In the genomic region with DNA sequence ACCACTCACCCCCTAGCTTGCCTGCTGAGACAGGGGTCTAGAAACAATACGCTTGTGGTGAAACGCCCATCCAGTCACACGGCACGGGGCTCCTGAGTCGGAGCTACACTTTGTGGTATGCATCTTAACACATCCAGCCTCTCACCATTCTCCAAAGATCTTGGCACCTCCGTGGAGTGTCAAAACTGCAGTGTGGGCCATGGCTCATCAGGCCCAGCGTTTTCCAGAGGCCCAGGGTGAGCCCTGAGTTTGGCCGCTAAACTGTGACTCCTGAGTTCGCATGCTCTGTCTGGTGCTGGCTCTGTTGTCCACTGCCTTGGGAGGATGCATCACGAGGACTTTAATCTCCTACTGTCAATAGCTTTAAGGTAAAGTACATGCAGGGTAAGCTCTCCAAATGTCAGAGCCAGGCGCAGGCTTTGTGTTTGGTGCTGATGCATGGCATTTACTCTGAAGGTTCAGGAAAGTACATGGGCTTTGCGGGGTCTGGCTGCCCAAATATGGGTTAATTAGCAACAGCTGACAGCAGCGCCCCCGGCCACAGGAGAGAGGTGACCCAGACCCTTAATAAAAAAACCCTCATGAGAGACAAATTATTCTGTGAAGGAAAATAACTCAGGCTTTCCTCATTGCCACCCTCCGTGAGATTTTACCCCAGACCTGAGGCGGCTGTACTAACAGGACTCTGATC, we compare ENCODE assay signal across 30 cellular contexts.
DNase-seq lines count a peak whose midpoint lies in the region; ATAC-seq and TF ChIP-seq lines count a peak whose summit lies in the region.
"Had no signal": no experiment of that assay in that cellular context is flagged by ENCODE, and none has a peak within 500 bp of the region (broad histone marks: within the 10 kb centered on the region; RNA-seq: fewer than 3 reads in every experiment).

No MANE protein-coding gene starts in this region.

- H3K9me3 ChIP-seq in BE2C (no peaks in the 10 kb centered on the region), OCI-LY3 (ENCODE audit: insufficient read depth, low read length) (no peaks in the 10 kb centered on the region), heart right ventricle (no peaks in the 10 kb centered on the region), neural progenitor cell (ENCODE audit: low read depth) (no peaks in the 10 kb centered on the region), thyroid gland (no peaks in the 10 kb centered on the region)
- H3K9me3 ChIP-seq: BLaER1 treated with 17β-estradiol and CSF1 and Interleukin-3, amounts not matched to agents 10 nM and 100 nM; gastrocnemius medialis; sigmoid colon; SJSA1; tibial nerve had no signal

- H3K36me3 ChIP-seq in BE2C (peaks cover 46% of the 10 kb centered on the region), OCI-LY3 (replicated peaks; ENCODE audit: low read depth, low read length) (peaks cover 16% of the 10 kb centered on the region), heart right ventricle (peaks cover 0 to 34% (median 0%) of the 10 kb centered on the region in 9 donors), neural progenitor cell (no peaks in the 10 kb centered on the region), thyroid gland (no peaks in the 10 kb centered on the region)
- H3K36me3 ChIP-seq: brain microvascular endothelial cell, sigmoid colon, SJSA1 had no signal

- H2AFZ ChIP-seq in OCI-LY3 (ENCODE audit: low read depth, low read length) (no peak overlapping the region), neural progenitor cell (replicated peaks) (no peak overlapping the region)

- peaks cover 39% of the 10 kb centered on the region for H3K4me1 Mint-ChIP-seq in neural progenitor cell
- peaks cover 18% of the 10 kb centered on the region for H3K4me1 Mint-ChIP-seq in activated T-helper 2 cell treated with anti-CD3 and anti-CD28 coated beads, Interferon-gamma antibody, Interleukin-2, Interleukin-4, amounts not matched to agents 10 μg/mL and 5 μg/mL and 100 μg/mL, durations not matched to agents 14 hours and 24 hours and 36 hours (ENCODE audit: low read depth)

- ATAC-seq in heart right ventricle, result peak in 5 of 8 donors; percentile 13 to 43 (median 27)
- ATAC-seq: gastrocnemius medialis, left colon, T-cell, WTC11 had no signal

- TF ChIP-seq POLR2A in thyroid gland (IDR thresholded peaks at IDR 0.05), result no peak

- 67 to 80% methylated on average over 16 of the region's 16 CpGs for WGBS in heart right ventricle, 2 donors
- 92 to 95% methylated on average over 15 to 16 of the region's 16 CpGs for WGBS in thyroid gland, 2 donors

- H3K27me3 Mint-ChIP-seq in neural progenitor cell (ENCODE audit: insufficient read depth, low read depth), result peaks cover 2% of the 10 kb centered on the region
- no peaks in the 10 kb centered on the region for H3K27me3 Mint-ChIP-seq in activated T-helper 2 cell treated with anti-CD3 and anti-CD28 coated beads, Interferon-gamma antibody, Interleukin-2, Interleukin-4, amounts not matched to agents 10 μg/mL and 5 μg/mL and 100 μg/mL, durations not matched to agents 14 hours and 24 hours and 36 hours (ENCODE audit: low read depth)
- H3K27me3 Mint-ChIP-seq: activated naive CD4-positive, alpha-beta T cell treated with anti-CD3 and anti-CD28 coated beads, Interleukin-2, amount 50 U/mL, for 24 hours; T-cell had no signal

- DNase-seq in BE2C, result peak; percentile 46
- no peak for DNase-seq in heart right ventricle
- DNase-seq in neural progenitor cell (ENCODE audit: low spot score), result no peak
- DNase-seq in activated CD4-positive, alpha-beta T cell treated with anti-CD3 and anti-CD28 coated beads, Interleukin-2, amount 50 U/mL, for 4 hours, result no peak
- DNase-seq in thyroid gland, result no peak
- no peak for DNase-seq in activated T-helper 2 cell treated with anti-CD3 and anti-CD28 coated beads, Interferon-gamma antibody, Interleukin-2, Interleukin-4, amounts not matched to agents 10 μg/mL and 5 μg/mL and 100 μg/mL, durations not matched to agents 14 hours and 24 hours and 36 hours (ENCODE audit: low spot score)
- no peak for DNase-seq in SHP77 (lab: John Stamatoyannopoulos, UW)
- DNase-seq: ACHN; activated CD4-positive, alpha-beta T cell treated with anti-CD3 and anti-CD28 coated beads, Interleukin-2, amount 50 U/mL, for 1 hour; amniotic stem cell; brain microvascular endothelial cell; COR-L47; HCEC 1CT; hypothalamus; left colon; MV-4-11; NCI-H1436 treated with DMSO at 0.1 percent for 48 hours; NCI-H2081 treated with DMSO at 0.1 percent for 48 hours; NCI-H2227 treated with DMSO at 0.1 percent for 48 hours; NCI-H526 treated with DMSO at 0.1 percent for 48 hours; sigmoid colon; stimulated activated CD4-positive, alpha-beta T cell treated with anti-CD3 and anti-CD28 coated beads, Interleukin-4, amount 100 ng/mL, for 24 hours; T-cell had no signal

- no peak overlapping the region for H3K4me2 ChIP-seq in OCI-LY3 (ENCODE audit: low read length)
- H3K4me2 ChIP-seq in neural progenitor cell, result no peak overlapping the region

- TF ChIP-seq CTCF in BE2C (IDR thresholded peaks at IDR 0.05; ENCODE audit: low read depth, low read length) (no peak), OCI-LY3 (IDR thresholded peaks at IDR 0.05; ENCODE audit: low read depth, low read length) (no peak), heart right ventricle (IDR thresholded peaks at IDR 0.05) (no peak), neural progenitor cell (IDR thresholded peaks at IDR 0.05) (no peak), thyroid gland (IDR thresholded peaks at IDR 0.05) (no peak)

- H3K79me2 ChIP-seq in OCI-LY3 (ENCODE audit: low read length), result no peaks in the 10 kb centered on the region
- no peaks in the 10 kb centered on the region for H3K79me2 ChIP-seq in neural progenitor cell (ENCODE audit: low read depth)

- peak overlapping the region; percentile 57 for H3K27ac Mint-ChIP-seq in neural progenitor cell
- no peak overlapping the region for H3K27ac Mint-ChIP-seq in activated T-helper 2 cell treated with anti-CD3 and anti-CD28 coated beads, Interferon-gamma antibody, Interleukin-2, Interleukin-4, amounts not matched to agents 10 μg/mL and 5 μg/mL and 100 μg/mL, durations not matched to agents 14 hours and 24 hours and 36 hours
- H3K27ac Mint-ChIP-seq: activated naive CD4-positive, alpha-beta T cell treated with anti-CD3 and anti-CD28 coated beads, Interleukin-2, amount 50 U/mL, for 24 hours; T-cell; WTC11 had no signal

- peaks cover 42% of the 10 kb centered on the region for H3K4me1 ChIP-seq in BE2C
- H3K4me1 ChIP-seq in OCI-LY3 (ENCODE audit: low read length), result peaks cover 100% of the 10 kb centered on the region
- peaks cover 0 to 57% (median 38%) of the 10 kb centered on the region in 9 donors for H3K4me1 ChIP-seq in heart right ventricle
- peaks cover 5% of the 10 kb centered on the region for H3K4me1 ChIP-seq in neural progenitor cell
- peaks cover 0 to 7% of the 10 kb centered on the region in 2 donors for H3K4me1 ChIP-seq in thyroid gland

- intact Hi-C loops in heart right ventricle (cut with DNase I), result loop anchor here in 2 of 10 donors (5.0 kb wide), 1 partner anchor 36 kb away; no protein-coding TSS in a partner anchor
- intact Hi-C loops in thyroid gland (cut with DNase I), result no loop called here
- intact Hi-C loops in activated T-helper 2 cell treated with anti-CD3 and anti-CD28 coated beads, Interferon-gamma antibody, Interleukin-2, Interleukin-4, amounts not matched to agents 10 μg/mL and 5 μg/mL and 100 μg/mL, durations not matched to agents 14 hours and 24 hours and 36 hours (cut with micrococcal nuclease), result no loop called here

- H3K36me3 Mint-ChIP-seq in neural progenitor cell, result peaks cover 39% of the 10 kb centered on the region
- peaks cover 25% of the 10 kb centered on the region for H3K36me3 Mint-ChIP-seq in activated T-helper 2 cell treated with anti-CD3 and anti-CD28 coated beads, Interferon-gamma antibody, Interleukin-2, Interleukin-4, amounts not matched to agents 10 μg/mL and 5 μg/mL and 100 μg/mL, durations not matched to agents 14 hours and 24 hours and 36 hours (ENCODE audit: low read depth)
- H3K36me3 Mint-ChIP-seq: WTC11 had no signal

- no peaks in the 10 kb centered on the region for H3K9me3 Mint-ChIP-seq in neural progenitor cell
- H3K9me3 Mint-ChIP-seq in activated T-helper 2 cell treated with anti-CD3 and anti-CD28 coated beads, Interferon-gamma antibody, Interleukin-2, Interleukin-4, amounts not matched to agents 10 μg/mL and 5 μg/mL and 100 μg/mL, durations not matched to agents 14 hours and 24 hours and 36 hours, result no peaks in the 10 kb centered on the region
- H3K9me3 Mint-ChIP-seq: activated naive CD4-positive, alpha-beta T cell treated with anti-CD3 and anti-CD28 coated beads, Interleukin-2, amount 50 U/mL, for 24 hours; T-cell; WTC11 had no signal

- no peak overlapping the region for H3K4me3 ChIP-seq in BE2C (ENCODE audit: low read depth, low read length)
- no peak overlapping the region for H3K4me3 ChIP-seq in OCI-LY3 (ENCODE audit: low read length)
- no peak overlapping the region for H3K4me3 ChIP-seq in heart right ventricle
- no peak overlapping the region for H3K4me3 ChIP-seq in neural progenitor cell
- H3K4me3 ChIP-seq in thyroid gland (replicated peaks in 1 of 3), result no peak overlapping the region
- H3K4me3 ChIP-seq: BLaER1 treated with 17β-estradiol and CSF1 and Interleukin-3, amounts not matched to agents 10 nM and 100 nM; gastrocnemius medialis; sigmoid colon; SJSA1; tibial nerve had no signal

- H3K27ac ChIP-seq in OCI-LY3 (ENCODE audit: low read length) (peak overlapping the region; percentile 18; the same call in 1 of the 2 replicates), heart right ventricle (peak overlapping the region in 5 of 10 donors; percentile 22 to 67 (median 61)), neural progenitor cell (no peak overlapping the region), thyroid gland (no peak overlapping the region)
- H3K27ac ChIP-seq: brain microvascular endothelial cell, gastrocnemius medialis, sigmoid colon, SJSA1, tibial nerve had no signal

- no peaks in the 10 kb centered on the region for H3F3A ChIP-seq in neural progenitor cell (ENCODE audit: low read depth)

- H4K20me1 ChIP-seq in OCI-LY3 (ENCODE audit: insufficient read depth, low read length) (no peaks in the 10 kb centered on the region), neural progenitor cell (ENCODE audit: low read depth) (peaks cover 18% of the 10 kb centered on the region)

- no peaks in the 10 kb centered on the region for H3K27me3 ChIP-seq in BE2C
- H3K27me3 ChIP-seq in OCI-LY3 (ENCODE audit: low read depth, low read length), result no peaks in the 10 kb centered on the region
- no peaks in the 10 kb centered on the region for H3K27me3 ChIP-seq in heart right ventricle
- no peaks in the 10 kb centered on the region for H3K27me3 ChIP-seq in neural progenitor cell
- no peaks in the 10 kb centered on the region for H3K27me3 ChIP-seq in thyroid gland
- H3K27me3 ChIP-seq: BLaER1 treated with 17β-estradiol and CSF1 and Interleukin-3, amounts not matched to agents 10 nM and 100 nM; brain microvascular endothelial cell; gastrocnemius medialis; sigmoid colon; SJSA1; tibial nerve had no signal

- H3K9ac ChIP-seq in OCI-LY3 (ENCODE audit: low read length) (no peak overlapping the region), neural progenitor cell (no peak overlapping the region)

- H3K4me3 Mint-ChIP-seq in neural progenitor cell, result no peak overlapping the region
- no peak overlapping the region for H3K4me3 Mint-ChIP-seq in activated T-helper 2 cell treated with anti-CD3 and anti-CD28 coated beads, Interferon-gamma antibody, Interleukin-2, Interleukin-4, amounts not matched to agents 10 μg/mL and 5 μg/mL and 100 μg/mL, durations not matched to agents 14 hours and 24 hours and 36 hours (ENCODE audit: low read depth)
- H3K4me3 Mint-ChIP-seq: activated naive CD4-positive, alpha-beta T cell treated with anti-CD3 and anti-CD28 coated beads, Interleukin-2, amount 50 U/mL, for 24 hours; T-cell; WTC11 had no signal
